ENCODE assay signal across 9 cellular contexts in the genomic region with DNA sequence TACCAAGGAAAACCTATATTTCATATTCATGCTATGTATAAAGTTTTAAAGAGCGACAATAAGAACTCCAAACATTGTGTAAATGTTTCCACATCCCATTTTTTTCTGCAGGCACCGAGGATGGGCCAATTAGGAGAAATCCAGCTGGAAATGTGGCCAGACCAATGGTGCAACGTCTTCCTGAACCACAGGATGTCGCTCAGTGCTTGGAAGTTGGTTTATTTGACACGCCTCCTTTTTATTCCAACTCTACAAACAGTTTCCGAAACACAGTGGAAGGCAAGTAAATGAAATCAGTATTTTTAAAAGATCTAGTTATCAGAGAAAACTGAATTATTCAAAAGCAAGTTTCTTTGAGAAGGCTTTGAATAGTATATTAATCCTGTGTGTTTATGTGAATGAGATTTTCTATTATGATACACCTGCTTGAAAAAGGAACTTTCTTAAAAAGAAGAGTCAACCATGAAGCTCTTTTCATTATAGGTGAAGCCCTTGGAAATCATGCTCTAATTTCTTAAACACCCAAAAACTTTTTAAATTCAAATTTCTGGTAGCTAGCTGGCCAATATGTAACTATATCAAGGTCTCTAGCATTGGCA. TPM values are rescaled to one million over a fixed set of nuclear protein-coding genes. Genes with fewer than 3 reads are reported as not detected.
DNase-seq lines count a peak whose midpoint lies in the region; ATAC-seq, FAIRE-seq and TF ChIP-seq lines count a peak whose summit lies in the region.
"Had no signal": no experiment of that assay in that cellular context is flagged by ENCODE, and none has a peak within 500 bp of the region (broad histone marks: within the 10 kb centered on the region; RNA-seq: fewer than 3 reads in every experiment).

No MANE protein-coding gene starts in this region.

- intact Hi-C loops in pancreas (cut with DNase I): no loop called here

- peak; percentile 1 for TF ChIP-seq CTCF in GM06990 (IDR thresholded peaks at IDR 0.05; ENCODE audit: insufficient read depth, low read length, poor library complexity, severe bottlenecking)
- peak; percentile 8 to 35 (median 32) for TF ChIP-seq CTCF in pancreas (IDR thresholded peaks at IDR 0.05)

- DNase-seq in GM06990 (ENCODE audit: extremely low read depth, insufficient read length) (no peak), OCI-M1 (lab: John Stamatoyannopoulos, UW) (peak; percentile 96), fibroblast of peridontal ligament (ENCODE audit: extremely low read depth) (peak; percentile 83), pancreas (peak in 2 of 6 donors; percentile 23 to 44), NCI-H1436 (lab: John Stamatoyannopoulos, UW) (no peak), NAMALWA (ENCODE audit: low spot score) (no peak)
- no peak for DNase-seq in T-helper 2 cell treated with Interferon-gamma antibody and Interleukin-4, amounts not matched to agents 5 μg/mL and 100 μg/mL, for 36 hours (ENCODE audit: low spot score)

- H3K27ac Mint-ChIP-seq in T-helper 2 cell treated with Interferon-gamma antibody and Interleukin-4, amounts not matched to agents 5 μg/mL and 100 μg/mL, for 36 hours: no peak overlapping the region

- no peaks in the 10 kb centered on the region for H3K4me1 Mint-ChIP-seq in T-helper 2 cell treated with Interferon-gamma antibody and Interleukin-4, amounts not matched to agents 5 μg/mL and 100 μg/mL, for 36 hours (ENCODE audit: low read depth)

- H3K4me1 ChIP-seq in pancreas: no peaks in the 10 kb centered on the region

- no peaks in the 10 kb centered on the region for H3K27me3 ChIP-seq in GM06990 (replicated peaks; ENCODE audit: control insufficient read depth, insufficient read depth, low read length)
- no peaks in the 10 kb centered on the region for H3K27me3 ChIP-seq in pancreas

- no peaks in the 10 kb centered on the region for H3K36me3 Mint-ChIP-seq in T-helper 2 cell treated with Interferon-gamma antibody and Interleukin-4, amounts not matched to agents 5 μg/mL and 100 μg/mL, for 36 hours (ENCODE audit: low read depth)

- ATAC-seq in pancreas: peak; percentile 72 to 88 (median 84)
- no peak for ATAC-seq in GM19035 (IDR thresholded peaks at IDR 0.05; ENCODE audit: unreplicated experiment)

- H3K4me3 ChIP-seq in GM06990 (replicated peaks; ENCODE audit: low read depth, low read length) (no peak overlapping the region), pancreas (no peak overlapping the region)

- no peak overlapping the region for H3K4me3 Mint-ChIP-seq in T-helper 2 cell treated with Interferon-gamma antibody and Interleukin-4, amounts not matched to agents 5 μg/mL and 100 μg/mL, for 36 hours

- H3K36me3 ChIP-seq in GM06990 (ENCODE audit: control insufficient read depth, insufficient read depth, low read length) (no peaks in the 10 kb centered on the region), pancreas (no peaks in the 10 kb centered on the region)

- no peaks in the 10 kb centered on the region for H3K9me3 ChIP-seq in pancreas

- H3K27me3 Mint-ChIP-seq in T-helper 2 cell treated with Interferon-gamma antibody and Interleukin-4, amounts not matched to agents 5 μg/mL and 100 μg/mL, for 36 hours (ENCODE audit: low read depth): no peaks in the 10 kb centered on the region

- H3K27ac ChIP-seq in pancreas: no peak overlapping the region
- H3K27ac ChIP-seq: HL-60 had no signal

- WGBS in pancreas, 2 donors: 16 to 17% methylated on average over 6 of the region's 6 CpGs

- H3K9me3 Mint-ChIP-seq in T-helper 2 cell treated with Interferon-gamma antibody and Interleukin-4, amounts not matched to agents 5 μg/mL and 100 μg/mL, for 36 hours: no peaks in the 10 kb centered on the region

- FAIRE-seq in pancreas (lab: Jason Lieb, UNC): no peak

RNA-seq across cellular contexts. Expression of a gene that starts 9.1 kb away (rescaled TPM):
- under 1 TPM in 1 of 6 donors, not detected in 5; 0.14 TPM for total RNA-seq in pancreas
- under 1 TPM in 1 of 2 donors, not detected in 1; 0.23 TPM for polyA plus RNA-seq in pancreas

Comparison
In these comparisons a context has a peak if more than half of its experiments do, and no peak if none do; other contexts are left out.
1. DNase-seq: peak in OCI-M1 (single experiment) and fibroblast of peridontal ligament (single experiment); none in GM06990 (single experiment), T-helper 2 cell treated with Interferon-gamma antibody and Interleukin-4, amounts not matched to agents 5 μg/mL and 100 μg/mL, for 36 hours (single experiment), NCI-H1436 (single experiment) and NAMALWA (single experiment).